27 cellular contexts compared by ENCODE assay signal in the genomic region with DNA sequence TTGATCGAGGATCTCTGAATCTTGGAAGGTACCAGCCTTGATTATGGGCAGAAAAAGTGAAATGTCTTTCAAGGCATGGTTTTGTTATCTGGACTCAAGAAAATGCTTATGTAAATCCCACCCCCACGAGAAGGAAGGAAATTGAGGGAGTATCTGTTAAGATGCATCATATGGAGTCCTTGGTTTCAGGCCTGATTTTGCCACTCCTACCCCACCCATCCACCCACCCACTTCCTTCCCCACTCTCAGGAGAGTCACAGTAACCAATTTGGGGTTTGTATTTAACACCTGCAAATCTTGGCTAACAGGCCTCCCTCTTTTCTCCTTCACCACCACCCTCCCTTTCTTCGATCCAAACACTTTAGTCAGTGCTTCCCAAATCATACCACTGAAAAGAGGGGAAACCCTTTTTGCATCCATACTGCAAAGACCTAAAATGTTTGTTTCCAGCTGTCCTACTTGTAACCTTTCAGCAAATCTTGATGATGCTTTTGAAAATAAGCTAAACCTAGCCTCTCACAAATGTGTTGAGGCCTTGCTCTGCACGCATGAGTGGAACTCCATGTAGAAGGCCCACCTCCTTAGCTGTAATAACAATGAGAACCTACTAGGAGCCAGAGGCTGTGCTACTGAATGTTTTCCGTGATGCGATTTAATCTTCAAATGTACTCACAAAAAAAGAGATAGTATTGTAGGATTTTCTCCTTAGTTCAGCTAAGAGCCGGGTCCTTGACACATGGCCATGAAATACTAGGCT. TPM values are rescaled to one million over a fixed set of nuclear protein-coding genes. Genes with fewer than 3 reads are reported as not detected.
DNase-seq lines count a peak whose midpoint lies in the region; ATAC-seq and TF ChIP-seq lines count a peak whose summit lies in the region.
"Had no signal": no experiment of that assay in that cellular context is flagged by ENCODE, and none has a peak within 500 bp of the region (broad histone marks: within the 10 kb centered on the region; RNA-seq: fewer than 3 reads in every experiment).

No MANE protein-coding gene starts in this region.

- no peak overlapping the region for H3K4me3 Mint-ChIP-seq in GM23338
- H3K4me3 Mint-ChIP-seq in naive B cell = peak overlapping the region in 7 of 8 donors; percentile 48 to 82 (median 72)
- H3K4me3 Mint-ChIP-seq: activated naive CD4-positive, alpha-beta T cell treated with anti-CD3 and anti-CD28 coated beads for 36 hours; CD4-positive, alpha-beta memory T cell; central memory CD8-positive, alpha-beta T cell had no signal

- peak overlapping the region; percentile 62 to 88 (median 75) for H3K4me2 ChIP-seq in BLaER1 treated with 17β-estradiol and CSF1 and Interleukin-3, amounts not matched to agents 10 nM and 100 nM
- no peak overlapping the region for H3K4me2 ChIP-seq in GM23338

- no peaks in the 10 kb centered on the region for H3K36me3 ChIP-seq in BLaER1 treated with 17β-estradiol and CSF1 and Interleukin-3, amounts not matched to agents 10 nM and 100 nM
- no peaks in the 10 kb centered on the region for H3K36me3 ChIP-seq in GM23338 (ENCODE audit: insufficient read depth)
- H3K36me3 ChIP-seq: ascending aorta, vagina had no signal

- no peaks in the 10 kb centered on the region for H3K79me2 ChIP-seq in GM23338 (replicated peaks; ENCODE audit: insufficient read depth)

- no peaks in the 10 kb centered on the region for H4K20me1 ChIP-seq in BLaER1 treated with 17β-estradiol and CSF1 and Interleukin-3, amounts not matched to agents 10 nM and 100 nM
- H4K20me1 ChIP-seq in GM23338 (replicated peaks; ENCODE audit: insufficient read depth) = no peaks in the 10 kb centered on the region

- no peak for TF ChIP-seq POLR2A in NB4 (IDR thresholded peaks at IDR 0.05; ENCODE audit: extremely low read depth, insufficient read length)

- H3K9me2 ChIP-seq in GM23338 (ENCODE audit: insufficient read depth) = peaks cover 20% of the 10 kb centered on the region

- H3K36me3 Mint-ChIP-seq in GM23338 (ENCODE audit: low read depth) = no peaks in the 10 kb centered on the region
- peaks cover 0 to 4% of the 10 kb centered on the region in 2 donors for H3K36me3 Mint-ChIP-seq in naive B cell
- H3K36me3 Mint-ChIP-seq: CD4-positive, alpha-beta memory T cell had no signal

- H3K4me1 ChIP-seq in BLaER1 treated with 17β-estradiol and CSF1 and Interleukin-3, amounts not matched to agents 10 nM and 100 nM = peaks cover 39 to 46% (median 44%) of the 10 kb centered on the region in 10 experiments
- H3K4me1 ChIP-seq in GM23338 (ENCODE audit: insufficient read depth) = peaks cover 18% of the 10 kb centered on the region; the same call in 1 of the 2 replicates
- H3K4me1 ChIP-seq: ascending aorta, foreskin keratinocyte, vagina had no signal

- peaks cover 0 to 14% (median 4%) of the 10 kb centered on the region in 11 experiments; a peak in 7 of 22 replicates for H3K9me3 ChIP-seq in BLaER1 treated with 17β-estradiol and CSF1 and Interleukin-3, amounts not matched to agents 10 nM and 100 nM (replicated peaks in 1 of 11)
- H3K9me3 ChIP-seq: ascending aorta, vagina had no signal

- ATAC-seq in GM23338 (no peak), naive B cell (ENCODE audit: low read depth in 2 of 2) (peak; percentile 39 to 40), HG03571 (IDR thresholded peaks at IDR 0.05; ENCODE audit: unreplicated experiment) (no peak)
- ATAC-seq: foreskin keratinocyte, HepG2 had no signal

- peak overlapping the region in 8 of 11 experiments; percentile 14 to 89 (median 64); a peak in 13 of 22 replicates for H3K27ac ChIP-seq in BLaER1 treated with 17β-estradiol and CSF1 and Interleukin-3, amounts not matched to agents 10 nM and 100 nM
- H3K27ac ChIP-seq in GM23338 (ENCODE audit: low read depth) = no peak overlapping the region
- H3K27ac ChIP-seq: ascending aorta, foreskin keratinocyte, skin epidermis, vagina had no signal

- peak overlapping the region; percentile 93 for H2AFZ ChIP-seq in GM23338

- H3K9me3 Mint-ChIP-seq in GM23338 (no peaks in the 10 kb centered on the region), naive B cell (peaks cover 0 to 3% (median 0%) of the 10 kb centered on the region in 7 donors)
- H3K9me3 Mint-ChIP-seq: activated naive CD4-positive, alpha-beta T cell treated with anti-CD3 and anti-CD28 coated beads for 36 hours; central memory CD8-positive, alpha-beta T cell had no signal

- peak overlapping the region in 7 of 10 experiments; percentile 3 to 46 (median 12); a peak in 7 of 20 replicates for H3K4me3 ChIP-seq in BLaER1 treated with 17β-estradiol and CSF1 and Interleukin-3, amounts not matched to agents 10 nM and 100 nM
- H3K4me3 ChIP-seq in GM23338 = no peak overlapping the region
- no peak overlapping the region for H3K4me3 ChIP-seq in NB4 (ENCODE audit: low read depth, low read length)
- H3K4me3 ChIP-seq: ascending aorta, skin epidermis, vagina had no signal

- H3K27ac Mint-ChIP-seq in GM23338 (no peak overlapping the region), naive B cell (peak overlapping the region in 2 of 6 donors; percentile 68 to 73)
- H3K27ac Mint-ChIP-seq: activated naive CD4-positive, alpha-beta T cell treated with anti-CD3 and anti-CD28 coated beads for 36 hours; CD4-positive, alpha-beta memory T cell had no signal

- TF ChIP-seq CTCF in GM23338 (conservative IDR thresholded peaks at IDR 0.05; ENCODE audit: low read depth in 2 of 2) (no peak), NB4 (IDR thresholded peaks at IDR 0.05; ENCODE audit: low read depth, low read length) (no peak)

- no peak for DNase-seq in GM23338 (ENCODE audit: low spot score)
- peak; percentile 21 for DNase-seq in NB4 (ENCODE audit: low read depth)
- DNase-seq in naive B cell = no peak
- no peak for DNase-seq in UCSD-AML1 (lab: John Stamatoyannopoulos, UW; ENCODE audit: unreplicated experiment)
- DNase-seq in NK-92 (lab: John Stamatoyannopoulos, UW; ENCODE audit: unreplicated experiment) = no peak
- DNase-seq in stimulated activated CD4-positive, alpha-beta T cell treated with anti-CD3 and anti-CD28 coated beads, Interleukin-15, amount 100 ng/mL, for 24 hours = no peak
- DNase-seq: activated CD4-positive, alpha-beta T cell treated with anti-CD3 and anti-CD28 coated beads, Interleukin-2, amount 50 U/mL, for 1 hour; activated naive CD4-positive, alpha-beta T cell treated with anti-CD3 and anti-CD28 coated beads for 36 hours; CD4-positive, alpha-beta memory T cell; DMS79 treated with DMSO at 0.1 percent for 48 hours; foreskin keratinocyte; hypothalamus; MM.1S; NCI-H146; NK-92 treated with Interleukin-12 subunit alpha and Interleukin-12 subunit beta, amount 100 ng/mL, for 24 hours; stimulated activated CD4-positive, alpha-beta T cell treated with anti-CD3 and anti-CD28 coated beads, Interleukin-4, amount 100 ng/mL, for 1 hour had no signal

- no peaks in the 10 kb centered on the region for H3K27me3 ChIP-seq in BLaER1 treated with 17β-estradiol and CSF1 and Interleukin-3, amounts not matched to agents 10 nM and 100 nM
- no peaks in the 10 kb centered on the region for H3K27me3 ChIP-seq in GM23338 (ENCODE audit: insufficient read depth)
- H3K27me3 ChIP-seq: ascending aorta, foreskin keratinocyte, vagina had no signal

- H3K4me1 Mint-ChIP-seq in GM23338 (peaks cover 25% of the 10 kb centered on the region), naive B cell (peaks cover 15 to 37% (median 28%) of the 10 kb centered on the region in 3 donors)

- peaks cover 5% of the 10 kb centered on the region for H3K27me3 Mint-ChIP-seq in GM23338 (ENCODE audit: insufficient read depth, low read depth, poor library complexity)
- H3K27me3 Mint-ChIP-seq in naive B cell = peaks cover 8 to 18% (median 12%) of the 10 kb centered on the region in 3 donors

- H3K9ac ChIP-seq in BLaER1 treated with 17β-estradiol and CSF1 and Interleukin-3, amounts not matched to agents 10 nM and 100 nM = peak overlapping the region in 6 of 11 experiments; percentile 4 to 70 (median 66); a peak in 8 of 22 replicates

- H3F3A ChIP-seq in GM23338 (replicated peaks; ENCODE audit: low read depth) = no peaks in the 10 kb centered on the region

TF ChIP-seq in GM23338, 12 proteins besides CTCF, POLR2A, EP300 and RAD21:
- TF ChIP-seq POLR2AphosphoS5 (IDR thresholded peaks at IDR 0.05; ENCODE audit: low read depth) = no peak
- no peak for TF ChIP-seq JUNB (IDR thresholded peaks at IDR 0.05; ENCODE audit: unreplicated experiment)
- no peak for TF ChIP-seq ZNF114 (CRISPR knock-in tag; IDR thresholded peaks at IDR 0.05)

RNA-seq across cellular contexts. Expression of a gene that starts 34.8 kb away (rescaled TPM):
- 0.24 TPM in 1 of 2 replicates, not detected in the other for total RNA-seq in GM23338 (2014; rRNA removed; shearing (Covaris generic))
- polyA plus RNA-seq in GM23338 (2016; fragmentation: Nextera tagmentation; extraction: Ambion mirVana) (0.06 and 0.14 TPM in 2 replicates), naive B cell (ENCODE audit: low read depth in 6 of 6) (not detected)
- total RNA-seq: activated naive CD4-positive, alpha-beta T cell treated with anti-CD3 and anti-CD28 coated beads for 36 hours; CD4-positive, alpha-beta memory T cell; foreskin keratinocyte; HepG2; lung microvascular endothelial cell; posterior vena cava; vagina had no signal
- polyA plus RNA-seq: AG04450; CD4-positive, alpha-beta memory T cell; foreskin keratinocyte; HepG2; keratinocyte had no signal

Comparison
In these comparisons a context has a peak if more than half of its experiments do, and no peak if none do; other contexts are left out.
1. H3K4me3 ChIP-seq: peak in BLaER1 treated with 17β-estradiol and CSF1 and Interleukin-3, amounts not matched to agents 10 nM and 100 nM (7 of 10); none in GM23338 (single experiment) and NB4 (single experiment).
2. ATAC-seq: peak in naive B cell (2 of 2); none in GM23338 (single experiment) and HG03571 (single experiment).